ENCODE assay signal across 24 cellular contexts in genomic region chr11:77435972-77436371, GRCh38. TPM values are rescaled to one million over a fixed set of nuclear protein-coding genes. Genes with fewer than 3 reads are reported as not detected.
DNase-seq lines count a peak whose midpoint lies in the region; ATAC-seq, FAIRE-seq and TF ChIP-seq lines count a peak whose summit lies in the region.
"Had no signal": no experiment of that assay in that cellular context is flagged by ENCODE, and none has a peak within 500 bp of the region (broad histone marks: within the 10 kb centered on the region; RNA-seq: fewer than 3 reads in every experiment).

No MANE protein-coding gene starts in this region.

- DNase-seq in CD1c-positive myeloid dendritic cell (ENCODE audit: extremely low spot score) (peak; percentile 23), GM19239 (ENCODE audit: insufficient read length, low spot score) (no peak), NOMO-1 treated with DMSO at 0.1 percent for 48 hours (lab: John Stamatoyannopoulos, UW; ENCODE audit: unreplicated experiment) (peak; percentile 73), mucosa of descending colon (no peak), endothelial cell (ENCODE audit: low spot score) (no peak), NCI-H82 treated with DMSO at 0.1 percent for 48 hours (lab: John Stamatoyannopoulos, UW; ENCODE audit: unreplicated experiment) (no peak)
- DNase-seq: activated CD4-positive, alpha-beta T cell treated with anti-CD3 and anti-CD28 coated beads for 36 hours; activated effector memory CD4-positive, alpha-beta T cell treated with anti-CD3 and anti-CD28 coated beads, Interleukin-2, amount 50 U/mL, for 16 hours; activated naive CD8-positive, alpha-beta T cell treated with anti-CD3 and anti-CD28 coated beads, Interleukin-2, amount 50 U/mL, for 24 hours; BE2C; dorsolateral prefrontal cortex; glutamatergic neuron; H9; NCI-H2107; NCI-H510A treated with DMSO at 0.1 percent for 48 hours; Peyer's patch; stimulated activated CD4-positive, alpha-beta T cell treated with anti-CD3 and anti-CD28 coated beads, Interleukin-2, amount 100 ng/mL, for 24 hours; upper lobe of right lung had no signal

- no peaks in the 10 kb centered on the region for H3K36me3 Mint-ChIP-seq in endothelial cell (ENCODE audit: low read depth, unreplicated experiment)

- H3K27ac Mint-ChIP-seq in endothelial cell (ENCODE audit: unreplicated experiment), result no peak overlapping the region
- H3K27ac Mint-ChIP-seq: activated CD4-positive, alpha-beta T cell treated with anti-CD3 and anti-CD28 coated beads for 36 hours; activated naive CD8-positive, alpha-beta T cell treated with anti-CD3 and anti-CD28 coated beads, Interleukin-2, amount 50 U/mL, for 24 hours had no signal

- intact Hi-C loops in mucosa of descending colon (cut with DNase I, micrococcal nuclease), result no loop called here

- H3K9me3 Mint-ChIP-seq in endothelial cell (ENCODE audit: unreplicated experiment), result no peaks in the 10 kb centered on the region
- H3K9me3 Mint-ChIP-seq: activated naive CD8-positive, alpha-beta T cell treated with anti-CD3 and anti-CD28 coated beads, Interleukin-2, amount 50 U/mL, for 24 hours; H9 had no signal

- H3K4me1 Mint-ChIP-seq in endothelial cell (ENCODE audit: unreplicated experiment), result no peaks in the 10 kb centered on the region
- H3K4me1 Mint-ChIP-seq: activated CD4-positive, alpha-beta T cell treated with anti-CD3 and anti-CD28 coated beads for 36 hours had no signal

- H3K4me1 ChIP-seq in mucosa of descending colon (ENCODE audit: low read depth), result peaks cover 7% of the 10 kb centered on the region
- H3K4me1 ChIP-seq: BE2C, SJSA1, upper lobe of right lung had no signal

- FAIRE-seq in GM19239 (lab: Jason Lieb, UNC), result peak; percentile 87
- FAIRE-seq: HepG2 had no signal

- H3K9me3 ChIP-seq in mucosa of descending colon, result no peaks in the 10 kb centered on the region
- H3K9me3 ChIP-seq: BE2C, Peyer's patch, SJSA1, upper lobe of right lung had no signal

- peaks cover 2% of the 10 kb centered on the region for H3K27me3 Mint-ChIP-seq in endothelial cell (ENCODE audit: unreplicated experiment)
- H3K27me3 Mint-ChIP-seq: activated CD4-positive, alpha-beta T cell treated with anti-CD3 and anti-CD28 coated beads for 36 hours; activated naive CD8-positive, alpha-beta T cell treated with anti-CD3 and anti-CD28 coated beads, Interleukin-2, amount 50 U/mL, for 24 hours had no signal

- no peak overlapping the region for H3K4me3 ChIP-seq in mucosa of descending colon
- H3K4me3 ChIP-seq: dorsolateral prefrontal cortex, lung, Peyer's patch, SJSA1, skin epidermis, upper lobe of right lung had no signal

- peak; percentile 76 for ATAC-seq in mucosa of descending colon
- ATAC-seq in HG03378 (IDR thresholded peaks at IDR 0.05; ENCODE audit: unreplicated experiment), result no peak
- no peak for ATAC-seq in GM21423 (IDR thresholded peaks at IDR 0.05; ENCODE audit: unreplicated experiment)
- ATAC-seq: activated CD4-positive, alpha-beta T cell treated with anti-CD3 and anti-CD28 coated beads for 36 hours; activated naive CD8-positive, alpha-beta T cell treated with anti-CD3 and anti-CD28 coated beads, Interleukin-2, amount 50 U/mL, for 24 hours; HepG2; upper lobe of right lung had no signal

- no peak overlapping the region for H3K4me3 Mint-ChIP-seq in endothelial cell (ENCODE audit: unreplicated experiment)
- H3K4me3 Mint-ChIP-seq: activated CD4-positive, alpha-beta T cell treated with anti-CD3 and anti-CD28 coated beads for 36 hours; activated naive CD8-positive, alpha-beta T cell treated with anti-CD3 and anti-CD28 coated beads, Interleukin-2, amount 50 U/mL, for 24 hours; H9 had no signal

- no peak for TF ChIP-seq CTCF in mucosa of descending colon (IDR thresholded peaks at IDR 0.05)
- no peak for TF ChIP-seq CTCF in endothelial cell (IDR thresholded peaks at IDR 0.05; ENCODE audit: unreplicated experiment)

- H3K36me3 ChIP-seq in mucosa of descending colon (ENCODE audit: low read depth), result no peaks in the 10 kb centered on the region
- H3K36me3 ChIP-seq: BE2C, Peyer's patch, SJSA1, upper lobe of right lung had no signal

RNA-seq across cellular contexts. Expression of gene PAK1, which starts 37.9 kb away (rescaled TPM):
- total RNA-seq in mucosa of descending colon, result 100 to 1,000 TPM in 2 of 3 donors, 10 to 100 TPM in 1; 73.5 to 125 (median 116) TPM
- 58.3 TPM for total RNA-seq in endothelial cell (ENCODE audit: unreplicated experiment)

Comparison
In these comparisons a context has a peak if more than half of its experiments do, and no peak if none do; other contexts are left out.
1. DNase-seq: peak in CD1c-positive myeloid dendritic cell (single experiment) and NOMO-1 treated with DMSO at 0.1 percent for 48 hours (single experiment); none in GM19239 (single experiment), mucosa of descending colon (0 of 3), endothelial cell (single experiment) and NCI-H82 treated with DMSO at 0.1 percent for 48 hours (single experiment).